15 cellular contexts compared by ENCODE assay signal in the genomic region with DNA sequence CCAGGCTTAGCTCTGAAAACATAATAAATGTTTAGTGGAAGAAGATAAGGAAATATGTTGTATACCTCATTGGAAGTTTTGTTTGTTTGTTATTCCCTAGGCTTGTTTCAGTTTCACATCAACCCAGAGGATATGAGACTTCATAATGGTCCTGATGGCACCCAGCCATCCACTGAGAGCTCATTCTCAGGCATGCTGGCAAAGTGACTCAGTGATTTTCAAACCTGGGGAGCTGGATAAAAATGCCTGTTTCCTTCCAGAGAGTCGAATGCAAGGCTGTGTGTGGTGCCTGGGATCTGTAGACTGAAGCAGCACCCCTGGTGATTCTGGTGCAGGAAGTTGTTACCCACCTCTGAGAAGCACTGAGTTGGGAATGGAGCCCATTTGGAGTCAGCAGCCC.
DNase-seq lines count a peak whose midpoint lies in the region; ATAC-seq and TF ChIP-seq lines count a peak whose summit lies in the region.
"Had no signal": no experiment of that assay in that cellular context is flagged by ENCODE, and none has a peak within 500 bp of the region (broad histone marks: within the 10 kb centered on the region; RNA-seq: fewer than 3 reads in every experiment).

No MANE protein-coding gene starts in this region.

- POLR2A ChIA-PET in IMR-90 (lab: Charles Lee; ENCODE audit: unreplicated experiment), result no interaction called here

- peak overlapping the region; percentile 69 for H3K4me2 ChIP-seq in IMR-90 (ENCODE audit: low read depth, low read length)
- H3K4me2 ChIP-seq: hepatocyte had no signal

- H4K91ac ChIP-seq in IMR-90 (ENCODE audit: insufficient read depth, low read depth, low read length), result no peak overlapping the region

- peak overlapping the region; percentile 59 for H2BK5ac ChIP-seq in IMR-90 (ENCODE audit: low read depth, low read length, poor library complexity, severe bottlenecking)

- peak overlapping the region; percentile 35; the same call in 1 of the 2 replicates for H2BK120ac ChIP-seq in IMR-90 (ENCODE audit: low read depth, low read length)

- ATAC-seq in IMR-90 (ENCODE audit: low read depth) (peak; percentile 67), GM21529 (IDR thresholded peaks at IDR 0.05; ENCODE audit: unreplicated experiment) (no peak)
- no peak for ATAC-seq in activated naive CD4-positive, alpha-beta T cell treated with anti-CD3 and anti-CD28 coated beads, Interleukin-2, amount 50 U/mL, for 72 hours
- ATAC-seq: activated CD8-positive, alpha-beta T cell treated with anti-CD3 and anti-CD28 coated beads for 36 hours; psoas muscle had no signal

- no peak overlapping the region for H3K27ac Mint-ChIP-seq in osteocyte (ENCODE audit: unreplicated experiment)
- no peak overlapping the region for H3K27ac Mint-ChIP-seq in activated naive CD4-positive, alpha-beta T cell treated with anti-CD3 and anti-CD28 coated beads, Interleukin-2, amount 50 U/mL, for 72 hours
- H3K27ac Mint-ChIP-seq: activated CD8-positive, alpha-beta T cell treated with anti-CD3 and anti-CD28 coated beads for 36 hours; activated naive CD4-positive, alpha-beta T cell treated with anti-CD3 and anti-CD28 coated beads, Interleukin-2, amount 10 ng/mL, durations not matched to agents 7 days and 5 days; memory B cell had no signal

- peaks cover 10% of the 10 kb centered on the region for H3K9me1 ChIP-seq in IMR-90 (ENCODE audit: insufficient read depth, low read length)

- H3K27me3 Mint-ChIP-seq in osteocyte (ENCODE audit: unreplicated experiment), result no peaks in the 10 kb centered on the region
- H3K27me3 Mint-ChIP-seq: activated CD8-positive, alpha-beta T cell treated with anti-CD3 and anti-CD28 coated beads for 36 hours; activated naive CD4-positive, alpha-beta T cell treated with anti-CD3 and anti-CD28 coated beads, Interleukin-2, amount 10 ng/mL, durations not matched to agents 7 days and 5 days; memory B cell had no signal

- peak; percentile 65 for DNase-seq in AG20443 (ENCODE audit: low spot score)
- DNase-seq in IMR-90, result peak; percentile 88
- peak; percentile 77 for DNase-seq in astrocyte of the spinal cord (ENCODE audit: low read depth, low spot score)
- DNase-seq in kidney tubule cell (ENCODE audit: low spot score), result peak; percentile 57
- no peak for DNase-seq in stomach
- no peak for DNase-seq in osteocyte (ENCODE audit: extremely low spot score, unreplicated experiment)
- DNase-seq in activated naive CD4-positive, alpha-beta T cell treated with anti-CD3 and anti-CD28 coated beads, Interleukin-2, amount 50 U/mL, for 72 hours (ENCODE audit: low spot score in 2 of 2), result no peak
- DNase-seq: activated CD8-positive, alpha-beta T cell treated with anti-CD3 and anti-CD28 coated beads for 36 hours; activated naive CD4-positive, alpha-beta T cell treated with anti-CD3 and anti-CD28 coated beads, Interleukin-2, amount 10 ng/mL, durations not matched to agents 7 days and 5 days; H7; psoas muscle; T-helper 1 cell had no signal

- TF ChIP-seq POLR2A in IMR-90 (IDR thresholded peaks at IDR 0.05; ENCODE audit: low read depth, low read length), result no peak
- TF ChIP-seq POLR2A in stomach (IDR thresholded peaks at IDR 0.05), result no peak

- BruUV-seq in IMR-90 (replicated peaks; lab: Mats Ljungman, UMichigan), result no TSS peak

- TF ChIP-seq CTCF in IMR-90 (conservative IDR thresholded peaks at IDR 0.05; ENCODE audit: low read depth, low read length) (no peak), astrocyte of the spinal cord (IDR thresholded peaks at IDR 0.05; ENCODE audit: low read depth, low read length) (no peak), stomach (IDR thresholded peaks at IDR 0.05) (no peak), osteocyte (IDR thresholded peaks at IDR 0.05) (no peak)

- TF ChIP-seq RAD21 in IMR-90 (IDR thresholded peaks at IDR 0.05; ENCODE audit: low read length), result no peak

- H2AK9ac ChIP-seq in IMR-90 (replicated peaks; ENCODE audit: low read depth, low read length, poor library complexity), result no peak overlapping the region

- peaks cover 2% of the 10 kb centered on the region for H3K36me3 Mint-ChIP-seq in osteocyte (ENCODE audit: unreplicated experiment)
- H3K36me3 Mint-ChIP-seq in activated naive CD4-positive, alpha-beta T cell treated with anti-CD3 and anti-CD28 coated beads, Interleukin-2, amount 50 U/mL, for 72 hours, result no peaks in the 10 kb centered on the region
- H3K36me3 Mint-ChIP-seq: activated naive CD4-positive, alpha-beta T cell treated with anti-CD3 and anti-CD28 coated beads, Interleukin-2, amount 10 ng/mL, durations not matched to agents 7 days and 5 days had no signal

- H4K8ac ChIP-seq in IMR-90 (ENCODE audit: low read depth in 2 of 2, low read length in 2 of 2), result peak overlapping the region in 1 of 2 experiments; percentile 3; a peak in 1 of 4 replicates

- no peak overlapping the region for H2BK20ac ChIP-seq in IMR-90 (ENCODE audit: low read depth, low read length)

- H3K9me3 Mint-ChIP-seq in osteocyte (ENCODE audit: unreplicated experiment), result no peaks in the 10 kb centered on the region
- no peaks in the 10 kb centered on the region for H3K9me3 Mint-ChIP-seq in activated naive CD4-positive, alpha-beta T cell treated with anti-CD3 and anti-CD28 coated beads, Interleukin-2, amount 50 U/mL, for 72 hours
- H3K9me3 Mint-ChIP-seq: activated CD8-positive, alpha-beta T cell treated with anti-CD3 and anti-CD28 coated beads for 36 hours; activated naive CD4-positive, alpha-beta T cell treated with anti-CD3 and anti-CD28 coated beads, Interleukin-2, amount 10 ng/mL, durations not matched to agents 7 days and 5 days; memory B cell had no signal

- 0 out of 2 replicates have a peak, but pooled peaks cover 4% of the 10 kb centered on the region for H4K20me1 ChIP-seq in IMR-90 (ENCODE audit: insufficient read depth, low read length)

- H3K4ac ChIP-seq in IMR-90 (ENCODE audit: low read depth, low read length), result 0 out of 2 replicates have a peak overlapping the region, but pooled peaks have one; percentile 4

- H4K5ac ChIP-seq in IMR-90 (ENCODE audit: low read depth, low read length), result no peak overlapping the region

- H3K27me3 ChIP-seq in IMR-90 (ENCODE audit: control insufficient read depth, insufficient read depth, low read length) (no peaks in the 10 kb centered on the region), stomach (no peaks in the 10 kb centered on the region)
- H3K27me3 ChIP-seq: hepatocyte had no signal

- H3K27ac ChIP-seq in IMR-90 (ENCODE audit: insufficient read depth, low read length), result peak overlapping the region; percentile 48; the same call in 1 of the 2 replicates
- H3K27ac ChIP-seq in stomach, result no peak overlapping the region
- H3K27ac ChIP-seq: hepatocyte, psoas muscle had no signal

- H3K56ac ChIP-seq in IMR-90 (ENCODE audit: extremely low read depth, insufficient read depth, low read length), result no peak overlapping the region

- no peak overlapping the region for H3K4me3 ChIP-seq in IMR-90 (ENCODE audit: insufficient read depth, low read depth, low read length)
- no peak overlapping the region for H3K4me3 ChIP-seq in astrocyte of the spinal cord (ENCODE audit: low read depth, low read length)
- no peak overlapping the region for H3K4me3 ChIP-seq in stomach
- H3K4me3 ChIP-seq: hepatocyte, psoas muscle had no signal

- intact Hi-C loops in IMR-90 (cut with micrococcal nuclease), result no loop called here
- intact Hi-C loops in stomach (cut with DNase I; ENCODE audit: low total_unique reads), result no loop called here

- H3K36me3 ChIP-seq in IMR-90 (ENCODE audit: control insufficient read depth, insufficient read depth, low read length), result no peaks in the 10 kb centered on the region
- peaks cover 0 to 6% (median 0%) of the 10 kb centered on the region in 4 donors for H3K36me3 ChIP-seq in stomach

- peaks cover 0 to 7% of the 10 kb centered on the region in 2 experiments; a peak in 1 of 4 replicates for H3K79me1 ChIP-seq in IMR-90 (ENCODE audit: low read depth in 1 of 2, low read length in 2 of 2)

- no peak overlapping the region for H3K4me3 Mint-ChIP-seq in osteocyte (ENCODE audit: unreplicated experiment)
- H3K4me3 Mint-ChIP-seq: activated CD8-positive, alpha-beta T cell treated with anti-CD3 and anti-CD28 coated beads for 36 hours; activated naive CD4-positive, alpha-beta T cell treated with anti-CD3 and anti-CD28 coated beads, Interleukin-2, amount 10 ng/mL, durations not matched to agents 7 days and 5 days; memory B cell had no signal

- no peak for TF ChIP-seq EP300 in stomach (IDR thresholded peaks at IDR 0.05)

- CTCF ChIA-PET in IMR-90 (lab: Yijun Ruan, JAX), result interaction anchor here (0.6 to 0.8 kb wide), 2 partner anchors 291 to 1519 kb away, joined by 3 to 4 read pairs; no protein-coding TSS in a partner anchor

- H3K4me1 Mint-ChIP-seq in osteocyte (ENCODE audit: unreplicated experiment), result peaks cover 36% of the 10 kb centered on the region
- H3K4me1 Mint-ChIP-seq: activated naive CD4-positive, alpha-beta T cell treated with anti-CD3 and anti-CD28 coated beads, Interleukin-2, amount 10 ng/mL, durations not matched to agents 7 days and 5 days; memory B cell had no signal

- H3K23ac ChIP-seq in IMR-90 (ENCODE audit: low read depth, low read length), result no peak overlapping the region

- no peak overlapping the region for H2BK15ac ChIP-seq in IMR-90 (ENCODE audit: low read depth, low read length)

- H2AK5ac ChIP-seq in IMR-90 (ENCODE audit: low read depth, low read length), result no peak overlapping the region

- H3K9me3 ChIP-seq in IMR-90 (ENCODE audit: control insufficient read depth, insufficient read depth, low read length) (no peaks in the 10 kb centered on the region), stomach (no peaks in the 10 kb centered on the region)
- H3K9me3 ChIP-seq: psoas muscle had no signal

- in situ Hi-C loops in IMR-90 (cut with MboI; ENCODE audit: low sequenced_read_pairs) (loop anchor here (25.0 kb wide), 1 partner anchor 521 kb away; no protein-coding TSS in a partner anchor), astrocyte of the spinal cord (cut with HindIII; ENCODE audit: low sequenced_read_pairs) (no loop called here)

- dilution Hi-C loops in IMR-90 (cut with HindIII; ENCODE audit: low sequenced_read_pairs, unreplicated experiment), result no loop called here

- no peak overlapping the region for H3K9ac ChIP-seq in IMR-90 (ENCODE audit: low read depth, low read length)

- peaks cover 15% of the 10 kb centered on the region for H3K4me1 ChIP-seq in IMR-90 (ENCODE audit: control insufficient read depth, insufficient read depth, low read length)
- H3K4me1 ChIP-seq in stomach, result peaks cover 0 to 8% (median 4%) of the 10 kb centered on the region in 4 donors
- H3K4me1 ChIP-seq: psoas muscle had no signal

- H3K18ac ChIP-seq in IMR-90 (ENCODE audit: low read depth, low read length), result peak overlapping the region; percentile 17; the same call in 1 of the 2 replicates

- H2AFZ ChIP-seq in IMR-90 (replicated peaks; ENCODE audit: low read length, poor library complexity), result no peak overlapping the region
- H2AFZ ChIP-seq: hepatocyte had no signal

- WGBS in IMR-90 (ENCODE audit: extremely low coverage in 2 of 2, insufficient read length in 1 of 2), 2 experiments, result no CpG with 5 or more reads among the region's 1 CpG
- WGBS in stomach, 5 donors, result 52 to 79% (median 72%) methylated on average over 1 of the region's 1 CpG; no CpG with 5 or more reads in 1 of the 5 donors

- no peak overlapping the region for H3K14ac ChIP-seq in IMR-90 (replicated peaks; ENCODE audit: low read depth, low read length)

TF ChIP-seq in IMR-90, 13 proteins besides CTCF, POLR2A, EP300 and RAD21 (continues in another document):
- TF ChIP-seq MAZ (IDR thresholded peaks at IDR 0.05; ENCODE audit: borderline replicate concordance, low read depth, low read length) (no peak), MAFK (IDR thresholded peaks at IDR 0.05; ENCODE audit: low read depth, low read length) (no peak)

Comparison
In these comparisons a context has a peak if more than half of its experiments do, and no peak if none do; other contexts are left out.
1. DNase-seq: peak in AG20443 (single experiment), IMR-90 (single experiment), astrocyte of the spinal cord (single experiment) and kidney tubule cell (single experiment); none in stomach (single experiment), osteocyte (single experiment) and activated naive CD4-positive, alpha-beta T cell treated with anti-CD3 and anti-CD28 coated beads, Interleukin-2, amount 50 U/mL, for 72 hours (0 of 2).